8 cellular contexts compared by ENCODE assay signal in the genomic region with DNA sequence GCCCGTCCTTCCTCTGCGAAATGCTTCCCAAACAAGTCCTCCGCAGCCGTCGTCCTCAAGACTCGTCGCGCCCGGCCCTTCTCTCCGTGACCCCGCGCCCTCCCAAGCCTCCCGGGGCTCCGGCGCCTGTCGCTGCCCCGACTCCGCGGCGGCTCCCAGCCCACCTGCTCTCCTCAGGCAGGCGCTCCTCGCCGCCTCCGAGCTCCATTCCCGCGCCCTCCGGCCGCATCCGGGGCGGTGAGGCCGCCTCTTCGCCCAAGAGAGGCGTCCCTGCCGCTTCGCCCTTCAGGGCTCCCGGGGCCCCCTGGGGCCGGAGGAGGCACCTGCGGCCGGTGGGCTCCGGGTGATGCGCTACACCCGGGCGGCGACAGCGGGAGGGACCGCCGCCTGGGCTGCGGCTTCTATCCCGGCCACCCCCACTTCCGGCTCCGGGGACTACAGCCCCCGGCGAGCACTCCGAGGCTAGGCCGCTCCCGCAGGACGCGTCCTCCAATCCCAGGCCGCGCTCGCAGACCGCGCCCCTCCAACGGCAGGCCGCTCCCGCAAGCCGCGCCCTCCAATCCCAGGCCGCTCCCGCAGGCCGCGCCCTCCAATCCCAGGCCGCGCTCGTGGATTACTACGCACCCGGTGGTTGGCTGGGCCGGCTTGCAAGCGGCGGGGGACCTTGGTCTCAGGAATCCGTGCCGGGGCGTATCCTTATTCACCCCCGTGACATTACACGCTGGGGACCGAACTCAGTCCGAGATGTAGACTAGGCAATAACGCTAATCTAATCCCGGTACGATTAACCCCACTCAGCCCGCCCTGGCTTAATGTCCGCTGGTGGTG. TPM values are rescaled to one million over a fixed set of nuclear protein-coding genes. Genes with fewer than 3 reads are reported as not detected.
DNase-seq lines count a peak whose midpoint lies in the region; ATAC-seq and TF ChIP-seq lines count a peak whose summit lies in the region.

A gene (minus strand): TSS at position 414 of the 828 bp plus-strand sequence. CDS start 185 bp downstream, at position 229.

- H3K27me3 Mint-ChIP-seq in GM23338 (ENCODE audit: insufficient read depth, low read depth, poor library complexity) (peaks cover 9% of the 10 kb centered on the region), naive B cell (no peaks in the 10 kb centered on the region)
- peaks cover 4% of the 10 kb centered on the region for H3K27me3 Mint-ChIP-seq in activated T-helper 1 cell treated with anti-CD3 and anti-CD28 coated beads, Interleukin-12 subunit alpha, Interleukin-12 subunit beta, Interleukin-2, Interleukin-4 antibody, amounts not matched to agents 30 ng/mL and 10 ng/mL and 1 ng/mL, durations not matched to agents 14 hours and 24 hours and 36 hours (ENCODE audit: insufficient read depth)

- H3K4me3 ChIP-seq in GM23338, result peak within 1 kb of the TSS; percentile 75

- peak; percentile 98 for ATAC-seq in GM23338
- ATAC-seq in naive B cell (ENCODE audit: low read depth in 2 of 2), result peak; percentile 80 to 81
- peak; percentile 96 for ATAC-seq in stimulated activated effector memory CD8-positive, alpha-beta T cell treated with anti-CD3 and anti-CD28 coated beads, Interleukin-12 subunit alpha, Interleukin-12 subunit beta, amount 100 ng/mL, for 72 hours

- peak within 1 kb of the TSS; percentile 67; the same call in 1 of the 2 replicates for H3K27ac ChIP-seq in GM23338 (ENCODE audit: low read depth)

- peaks cover 29% of the 10 kb centered on the region for H3K79me2 ChIP-seq in GM23338 (replicated peaks; ENCODE audit: insufficient read depth)

- H3K27me3 ChIP-seq in GM23338 (ENCODE audit: insufficient read depth), result no peaks in the 10 kb centered on the region

- H2AFZ ChIP-seq in GM23338, result peak within 1 kb of the TSS; percentile 82; the same call in 1 of the 2 replicates

- H3K4me3 Mint-ChIP-seq in GM23338, result peak within 1 kb of the TSS; percentile 90
- H3K4me3 Mint-ChIP-seq in activated T-helper 1 cell treated with anti-CD3 and anti-CD28 coated beads, Interleukin-12 subunit alpha, Interleukin-12 subunit beta, Interleukin-2, Interleukin-4 antibody, amounts not matched to agents 30 ng/mL and 10 ng/mL and 1 ng/mL, durations not matched to agents 14 hours and 24 hours and 36 hours, result peak within 1 kb of the TSS; percentile 90
- peak within 1 kb of the TSS; percentile 86 to 100 (median 96) for H3K4me3 Mint-ChIP-seq in naive B cell
- H3K4me3 Mint-ChIP-seq in stimulated activated effector memory CD8-positive, alpha-beta T cell treated with anti-CD3 and anti-CD28 coated beads, Interleukin-12 subunit alpha, Interleukin-12 subunit beta, amount 100 ng/mL, for 72 hours, result peak within 1 kb of the TSS; percentile 80

- intact Hi-C loops in activated T-helper 1 cell treated with anti-CD3 and anti-CD28 coated beads, Interleukin-12 subunit alpha, Interleukin-12 subunit beta, Interleukin-2, Interleukin-4 antibody, amounts not matched to agents 30 ng/mL and 10 ng/mL and 1 ng/mL, durations not matched to agents 14 hours and 24 hours and 36 hours (cut with micrococcal nuclease), result loop anchor here (1.0 to 10.0 kb wide), 6 partner anchors 13 to 442 kb away; a partner anchor contains a TSS

- H3K4me1 ChIP-seq in GM23338 (ENCODE audit: insufficient read depth), result peaks cover 8% of the 10 kb centered on the region; the same call in 1 of the 2 replicates

- H3K36me3 Mint-ChIP-seq in GM23338 (ENCODE audit: low read depth), result no peaks in the 10 kb centered on the region; the same call in 2 of the 3 replicates
- peaks cover 3% of the 10 kb centered on the region for H3K36me3 Mint-ChIP-seq in activated T-helper 1 cell treated with anti-CD3 and anti-CD28 coated beads, Interleukin-12 subunit alpha, Interleukin-12 subunit beta, Interleukin-2, Interleukin-4 antibody, amounts not matched to agents 30 ng/mL and 10 ng/mL and 1 ng/mL, durations not matched to agents 14 hours and 24 hours and 36 hours (ENCODE audit: low read depth)
- H3K36me3 Mint-ChIP-seq in naive B cell, result no peaks in the 10 kb centered on the region
- peaks cover 31% of the 10 kb centered on the region for H3K36me3 Mint-ChIP-seq in stimulated activated effector memory CD8-positive, alpha-beta T cell treated with anti-CD3 and anti-CD28 coated beads, Interleukin-12 subunit alpha, Interleukin-12 subunit beta, amount 100 ng/mL, for 72 hours

- peak within 1 kb of the TSS; percentile 88 for H3K27ac Mint-ChIP-seq in GM23338
- H3K27ac Mint-ChIP-seq in activated T-helper 1 cell treated with anti-CD3 and anti-CD28 coated beads, Interleukin-12 subunit alpha, Interleukin-12 subunit beta, Interleukin-2, Interleukin-4 antibody, amounts not matched to agents 30 ng/mL and 10 ng/mL and 1 ng/mL, durations not matched to agents 14 hours and 24 hours and 36 hours, result peak within 1 kb of the TSS; percentile 95
- peak within 1 kb of the TSS; percentile 95 to 99 (median 97) for H3K27ac Mint-ChIP-seq in naive B cell
- peak within 1 kb of the TSS; percentile 79 for H3K27ac Mint-ChIP-seq in stimulated activated effector memory CD8-positive, alpha-beta T cell treated with anti-CD3 and anti-CD28 coated beads, Interleukin-12 subunit alpha, Interleukin-12 subunit beta, amount 100 ng/mL, for 72 hours

- H3K4me1 Mint-ChIP-seq in GM23338, result peaks cover 16% of the 10 kb centered on the region
- peaks cover 36% of the 10 kb centered on the region for H3K4me1 Mint-ChIP-seq in activated T-helper 1 cell treated with anti-CD3 and anti-CD28 coated beads, Interleukin-12 subunit alpha, Interleukin-12 subunit beta, Interleukin-2, Interleukin-4 antibody, amounts not matched to agents 30 ng/mL and 10 ng/mL and 1 ng/mL, durations not matched to agents 14 hours and 24 hours and 36 hours (ENCODE audit: low read depth)
- H3K4me1 Mint-ChIP-seq in naive B cell, result peaks cover 26 to 58% (median 48%) of the 10 kb centered on the region in 3 donors
- peaks cover 35% of the 10 kb centered on the region for H3K4me1 Mint-ChIP-seq in stimulated activated effector memory CD8-positive, alpha-beta T cell treated with anti-CD3 and anti-CD28 coated beads, Interleukin-12 subunit alpha, Interleukin-12 subunit beta, amount 100 ng/mL, for 72 hours

- H3K36me3 ChIP-seq in GM23338 (ENCODE audit: insufficient read depth), result no peaks in the 10 kb centered on the region

- H3K4me2 ChIP-seq in GM23338, result peak within 1 kb of the TSS; percentile 96

- peaks cover 7% of the 10 kb centered on the region for H4K20me1 ChIP-seq in GM23338 (replicated peaks; ENCODE audit: insufficient read depth)

- no peaks in the 10 kb centered on the region for H3K9me2 ChIP-seq in GM23338 (ENCODE audit: insufficient read depth)

- peak; percentile 99 for DNase-seq in Daoy (ENCODE audit: low read depth)
- peak; percentile 99 for DNase-seq in GM23338 (ENCODE audit: low spot score)
- DNase-seq in LHCN-M2 (ENCODE audit: low read depth), result peak; percentile 91
- DNase-seq in RPMI7951 (ENCODE audit: low read depth), result peak; percentile 95
- peak; percentile 94 for DNase-seq in activated T-helper 1 cell treated with anti-CD3 and anti-CD28 coated beads, Interleukin-12 subunit alpha, Interleukin-12 subunit beta, Interleukin-2, Interleukin-4 antibody, amounts not matched to agents 30 ng/mL and 10 ng/mL and 1 ng/mL, durations not matched to agents 14 hours and 24 hours and 36 hours (ENCODE audit: low spot score)
- peak; percentile 96 for DNase-seq in fibroblast of gingiva (ENCODE audit: low read depth)
- DNase-seq in naive B cell, result peak; percentile 95
- DNase-seq in stimulated activated effector memory CD8-positive, alpha-beta T cell treated with anti-CD3 and anti-CD28 coated beads, Interleukin-12 subunit alpha, Interleukin-12 subunit beta, amount 100 ng/mL, for 72 hours (ENCODE audit: low spot score in 2 of 2), result peak; percentile 88 to 96

- TF ChIP-seq CTCF in GM23338 (conservative IDR thresholded peaks at IDR 0.05; ENCODE audit: low read depth in 2 of 2), result no peak

- H3F3A ChIP-seq in GM23338 (replicated peaks; ENCODE audit: low read depth), result peaks cover 7% of the 10 kb centered on the region; the same call in 1 of the 2 replicates

- H3K9me3 Mint-ChIP-seq in GM23338, result no peaks in the 10 kb centered on the region
- no peaks in the 10 kb centered on the region for H3K9me3 Mint-ChIP-seq in activated T-helper 1 cell treated with anti-CD3 and anti-CD28 coated beads, Interleukin-12 subunit alpha, Interleukin-12 subunit beta, Interleukin-2, Interleukin-4 antibody, amounts not matched to agents 30 ng/mL and 10 ng/mL and 1 ng/mL, durations not matched to agents 14 hours and 24 hours and 36 hours
- H3K9me3 Mint-ChIP-seq in naive B cell, result no peaks in the 10 kb centered on the region
- H3K9me3 Mint-ChIP-seq in stimulated activated effector memory CD8-positive, alpha-beta T cell treated with anti-CD3 and anti-CD28 coated beads, Interleukin-12 subunit alpha, Interleukin-12 subunit beta, amount 100 ng/mL, for 72 hours, result no peaks in the 10 kb centered on the region

TF ChIP-seq in GM23338, 12 proteins besides CTCF, POLR2A, EP300 and RAD21:
- TF ChIP-seq, protein P1, sequence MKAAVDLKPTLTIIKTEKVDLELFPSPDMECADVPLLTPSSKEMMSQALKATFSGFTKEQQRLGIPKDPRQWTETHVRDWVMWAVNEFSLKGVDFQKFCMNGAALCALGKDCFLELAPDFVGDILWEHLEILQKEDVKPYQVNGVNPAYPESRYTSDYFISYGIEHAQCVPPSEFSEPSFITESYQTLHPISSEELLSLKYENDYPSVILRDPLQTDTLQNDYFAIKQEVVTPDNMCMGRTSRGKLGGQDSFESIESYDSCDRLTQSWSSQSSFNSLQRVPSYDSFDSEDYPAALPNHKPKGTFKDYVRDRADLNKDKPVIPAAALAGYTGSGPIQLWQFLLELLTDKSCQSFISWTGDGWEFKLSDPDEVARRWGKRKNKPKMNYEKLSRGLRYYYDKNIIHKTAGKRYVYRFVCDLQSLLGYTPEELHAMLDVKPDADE (IDR thresholded peaks at IDR 0.05), result peak; percentile 85
- TF ChIP-seq POLR2AphosphoS5 (IDR thresholded peaks at IDR 0.05; ENCODE audit: low read depth) (peak; percentile 89), JUNB (IDR thresholded peaks at IDR 0.05; ENCODE audit: unreplicated experiment) (no peak), CREB1 (CRISPR knock-in tag; IDR thresholded peaks at IDR 0.05; ENCODE audit: low read depth) (peak; percentile 26)

RNA-seq across cellular contexts. Expression of the gene that starts here (rescaled TPM):
- 17.4 and 22.6 TPM in 2 replicates for total RNA-seq in Daoy (2014; rRNA removed; shearing (Covaris generic))
- total RNA-seq in GM23338 (2014; rRNA removed; shearing (Covaris generic)), result 23.8 and 33.2 TPM in 2 replicates
- polyA plus RNA-seq in GM23338 (2016; fragmentation: Nextera tagmentation; extraction: Ambion mirVana) (11.3 and 13.1 TPM in 2 replicates), naive B cell (ENCODE audit: low read depth in 6 of 6) (10 to 100 TPM; 20.0 to 46.9 (median 24.8) TPM)
- total RNA-seq in LHCN-M2 (2014; rRNA removed), result 18.5 and 24.8 TPM in 2 replicates
- polyA plus RNA-seq in LHCN-M2 (2012), result 11.2 TPM
- 20.4 and 20.7 TPM in 2 replicates for total RNA-seq in RPMI7951 (2014; rRNA removed; shearing (Covaris generic))
- 44.7 and 45.2 TPM in 2 replicates for total RNA-seq in activated T-helper 1 cell treated with anti-CD3 and anti-CD28 coated beads, Interleukin-12 subunit alpha, Interleukin-12 subunit beta, Interleukin-2, Interleukin-4 antibody, amounts not matched to agents 30 ng/mL and 10 ng/mL and 1 ng/mL, durations not matched to agents 14 hours and 24 hours and 36 hours

Comparison
In these comparisons a context has a peak if more than half of its experiments do, and no peak if none do; other contexts are left out.
1. Peak in every context shown above with its lines: DNase-seq, ATAC-seq, H3K4me3 ChIP-seq and H3K27ac ChIP-seq.